In the genomic region with DNA sequence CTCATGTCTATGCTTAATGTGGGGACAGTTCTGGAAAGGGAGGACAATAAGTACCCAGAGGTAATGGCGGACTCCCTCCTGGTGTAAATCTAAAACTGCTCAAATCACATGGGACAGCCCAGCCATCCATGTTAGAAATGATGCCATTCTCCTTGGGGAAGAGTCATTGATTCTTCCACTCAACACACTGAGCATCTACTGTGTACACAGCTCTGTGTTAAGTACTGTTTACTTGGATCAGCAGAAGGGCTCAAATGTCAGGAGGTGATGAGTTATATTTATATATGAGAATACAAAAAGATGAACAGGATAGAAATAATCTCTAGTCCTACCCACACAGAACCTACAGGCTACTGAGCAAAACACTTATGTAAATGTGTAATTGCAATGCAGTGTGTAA, we compare ENCODE assay signal across 22 cellular contexts.
"Had no signal": no experiment of that assay in that cellular context is flagged by ENCODE, and none has a peak within 500 bp of the region (broad histone marks: within the 10 kb centered on the region; RNA-seq: fewer than 3 reads in every experiment).

No MANE protein-coding gene starts in this region.

- H3K4me1 ChIP-seq: prostate gland had no signal

- H3K27me3 Mint-ChIP-seq: dendritic cell treated with granulocyte-macrophage colony-stimulating factor and Interleukin-4, amounts not matched to agents 40 ng/mL and 50 ng/mL, for 4 days had no signal

- H3K9me3 ChIP-seq: adrenal gland, ascending aorta, heart right ventricle, prostate gland, spleen, upper lobe of left lung had no signal

- H3K27ac Mint-ChIP-seq: activated T-helper 2 cell treated with anti-CD3 and anti-CD28 coated beads, Interferon-gamma antibody, Interleukin-2, Interleukin-4, amounts not matched to agents 10 μg/mL and 5 μg/mL and 100 μg/mL, durations not matched to agents 14 hours and 24 hours and 36 hours; dendritic cell treated with granulocyte-macrophage colony-stimulating factor and Interleukin-4, amounts not matched to agents 40 ng/mL and 50 ng/mL, for 4 days; natural killer cell had no signal

- DNase-seq: activated CD4-positive, alpha-beta T cell treated with anti-CD3 and anti-CD28 coated beads, Interleukin-2, amount 50 U/mL, for 4 hours; activated CD8-positive, alpha-beta memory T cell treated with anti-CD3 and anti-CD28 coated beads, Interleukin-2, amount 50 U/mL, for 4 hours; activated naive CD4-positive, alpha-beta T cell treated with Interleukin-2 at 50 U/mL for 16 hours; activated T-cell treated with anti-CD3 and anti-CD28 coated beads, Interleukin-2, amount 50 U/mL, for 4 hours; brain microvascular endothelial cell; caudate nucleus; effector CD4-positive, alpha-beta T cell; erythroblast; foreskin fibroblast; heart right ventricle; left cardiac atrium; midbrain; natural killer cell; spleen; stimulated activated CD4-positive, alpha-beta T cell treated with anti-CD3 and anti-CD28 coated beads, Interleukin-4, amount 100 ng/mL, for 1 hour; stimulated activated naive CD4-positive, alpha-beta T cell treated with Interleukin-2 at 50 U/mL for 16 hours; upper lobe of left lung had no signal

- H3K36me3 ChIP-seq: adrenal gland, prostate gland had no signal

- H3K27ac ChIP-seq: adrenal gland, brain microvascular endothelial cell, heart right ventricle, prostate gland, spleen, upper lobe of left lung had no signal

- H3K4me3 Mint-ChIP-seq: activated T-cell treated with anti-CD3 and anti-CD28 coated beads, Interleukin-2, amount 50 U/mL, for 4 hours; dendritic cell treated with granulocyte-macrophage colony-stimulating factor and Interleukin-4, amounts not matched to agents 40 ng/mL and 50 ng/mL, for 4 days; natural killer cell had no signal

- H3K27me3 ChIP-seq: adrenal gland, ascending aorta, brain microvascular endothelial cell, heart right ventricle, spleen, upper lobe of left lung had no signal

- H3K9me3 Mint-ChIP-seq: activated T-cell treated with anti-CD3 and anti-CD28 coated beads, Interleukin-2, amount 50 U/mL, for 4 hours; activated T-helper 2 cell treated with anti-CD3 and anti-CD28 coated beads, Interferon-gamma antibody, Interleukin-2, Interleukin-4, amounts not matched to agents 10 μg/mL and 5 μg/mL and 100 μg/mL, durations not matched to agents 14 hours and 24 hours and 36 hours; dendritic cell treated with granulocyte-macrophage colony-stimulating factor and Interleukin-4, amounts not matched to agents 40 ng/mL and 50 ng/mL, for 4 days; natural killer cell had no signal

- H3K36me3 Mint-ChIP-seq: natural killer cell had no signal

- ATAC-seq: activated T-cell treated with anti-CD3 and anti-CD28 coated beads, Interleukin-2, amount 50 U/mL, for 4 hours; heart right ventricle; left cardiac atrium; natural killer cell had no signal

- H3K4me3 ChIP-seq: adrenal gland, ascending aorta, heart right ventricle, prostate gland, spleen, upper lobe of left lung had no signal
